ENCODE assay signal across 10 cellular contexts in genomic region chr4:70183168-70183939, GRCh38. TPM values are rescaled to one million over a fixed set of nuclear protein-coding genes. Genes with fewer than 3 reads are reported as not detected.
DNase-seq lines count a peak whose midpoint lies in the region; ATAC-seq and TF ChIP-seq lines count a peak whose summit lies in the region.
"Had no signal": no experiment of that assay in that cellular context is flagged by ENCODE, and none has a peak within 500 bp of the region (broad histone marks: within the 10 kb centered on the region; RNA-seq: fewer than 3 reads in every experiment).

No MANE protein-coding gene starts in this region.

- H3K36me3 ChIP-seq in RWPE2 (ENCODE audit: low read depth): no peaks in the 10 kb centered on the region

- DNase-seq in NCI-H187 treated with DMSO at 0.1 percent for 48 hours (lab: John Stamatoyannopoulos, UW): peak; percentile 1
- DNase-seq in NCI-H187 (lab: John Stamatoyannopoulos, UW): no peak
- DNase-seq in GM20000 (ENCODE audit: low spot score): peak; percentile 30
- no peak for DNase-seq in RWPE2 (ENCODE audit: low spot score)
- peak; percentile 66 for DNase-seq in fibroblast of the aortic adventitia (ENCODE audit: low read depth)
- DNase-seq in stimulated activated CD8-positive, alpha-beta memory T cell treated with anti-CD3 and anti-CD28 coated beads, Interleukin-4, amount 100 ng/mL, for 48 hours: peak; percentile 28
- DNase-seq in natural killer cell: no peak

- H3K9me3 ChIP-seq in RWPE2 (ENCODE audit: severe bottlenecking): no peaks in the 10 kb centered on the region

- H3K27me3 ChIP-seq in RWPE2 (ENCODE audit: insufficient read depth, poor library complexity, severe bottlenecking): no peaks in the 10 kb centered on the region

- H3K27me3 Mint-ChIP-seq in natural killer cell (ENCODE audit: low read depth in 2 of 2): no peaks in the 10 kb centered on the region
- H3K27me3 Mint-ChIP-seq: CD4-positive, alpha-beta memory T cell had no signal

- H3K4me3 ChIP-seq in RWPE2 (ENCODE audit: severe bottlenecking) (no peak overlapping the region), fibroblast of the aortic adventitia (ENCODE audit: low read depth, low read length) (no peak overlapping the region)

- no peak overlapping the region for H3K4me3 Mint-ChIP-seq in natural killer cell
- H3K4me3 Mint-ChIP-seq: CD4-positive, alpha-beta memory T cell; stimulated activated naive CD8-positive, alpha-beta T cell treated with anti-CD3 and anti-CD28 coated beads, Interleukin-15, Interleukin-2, amounts not matched to agents 100 ng/mL and 50 ng/mL, for 24 hours had no signal

- H3K27ac Mint-ChIP-seq in natural killer cell: no peak overlapping the region
- H3K27ac Mint-ChIP-seq: CD4-positive, alpha-beta memory T cell; stimulated activated naive CD8-positive, alpha-beta T cell treated with anti-CD3 and anti-CD28 coated beads, Interleukin-15, Interleukin-2, amounts not matched to agents 100 ng/mL and 50 ng/mL, for 24 hours had no signal

- H3K9me3 Mint-ChIP-seq in natural killer cell: peaks cover 0 to 4% of the 10 kb centered on the region in 2 donors
- H3K9me3 Mint-ChIP-seq: stimulated activated naive CD8-positive, alpha-beta T cell treated with anti-CD3 and anti-CD28 coated beads, Interleukin-15, Interleukin-2, amounts not matched to agents 100 ng/mL and 50 ng/mL, for 24 hours had no signal

- TF ChIP-seq CTCF in GM20000 (IDR thresholded peaks at IDR 0.05; ENCODE audit: extremely low read depth, missing control alignments) (peak; percentile 42), RWPE2 (IDR thresholded peaks at IDR 0.05; ENCODE audit: poor library complexity, severe bottlenecking) (peak; percentile 86), fibroblast of the aortic adventitia (IDR thresholded peaks at IDR 0.05; ENCODE audit: insufficient read depth, low read length) (peak; percentile 70), natural killer cell (IDR thresholded peaks at IDR 0.05) (no peak)

- ATAC-seq in HG03558 (IDR thresholded peaks at IDR 0.05; ENCODE audit: extremely low read depth, unreplicated experiment): peak; percentile 57
- ATAC-seq in RWPE2 (ENCODE audit: low read depth): peak; percentile 61; the same call in 2 of the 3 replicates
- no peak for ATAC-seq in natural killer cell

- no peaks in the 10 kb centered on the region for H3K36me3 Mint-ChIP-seq in natural killer cell
- H3K36me3 Mint-ChIP-seq: CD4-positive, alpha-beta memory T cell had no signal

- no peaks in the 10 kb centered on the region for H3K4me1 ChIP-seq in RWPE2 (ENCODE audit: insufficient read depth, poor library complexity, severe bottlenecking)

- H3K4me1 Mint-ChIP-seq in natural killer cell: no peaks in the 10 kb centered on the region
- H3K4me1 Mint-ChIP-seq: CD4-positive, alpha-beta memory T cell had no signal

- no peak overlapping the region for H3K27ac ChIP-seq in RWPE2 (ENCODE audit: poor library complexity, severe bottlenecking)

- intact Hi-C loops in natural killer cell (cut with micrococcal nuclease): no loop called here

RNA-seq across cellular contexts. Expression of gene ODAM, which starts 12.2 kb away (rescaled TPM):
- total RNA-seq in fibroblast of the aortic adventitia (ENCODE audit: low replicate concordance) (not detected in 2 replicates), natural killer cell (not detected)
- total RNA-seq: CD4-positive, alpha-beta memory T cell had no signal

RNA-seq across cellular contexts. Expression of gene PRR27, which starts 29.3 kb away (rescaled TPM):
- not detected in 2 replicates for total RNA-seq in fibroblast of the aortic adventitia (ENCODE audit: low replicate concordance)
- not detected for total RNA-seq in natural killer cell
- total RNA-seq: CD4-positive, alpha-beta memory T cell had no signal

RNA-seq across cellular contexts. Expression of gene FDCSP, which starts 42.6 kb away (rescaled TPM):
- not detected in 2 replicates for total RNA-seq in fibroblast of the aortic adventitia (ENCODE audit: low replicate concordance)
- total RNA-seq in natural killer cell: not detected
- total RNA-seq: CD4-positive, alpha-beta memory T cell had no signal

RNA-seq across cellular contexts. Expression of gene CSN3, which starts 59.0 kb away (rescaled TPM):
- total RNA-seq in fibroblast of the aortic adventitia (ENCODE audit: low replicate concordance) (not detected in 2 replicates), natural killer cell (not detected)
- total RNA-seq: CD4-positive, alpha-beta memory T cell had no signal

Comparison
In these comparisons a context has a peak if more than half of its experiments do, and no peak if none do; other contexts are left out.
1. DNase-seq: peak in NCI-H187 treated with DMSO at 0.1 percent for 48 hours (single experiment), GM20000 (single experiment), fibroblast of the aortic adventitia (single experiment) and stimulated activated CD8-positive, alpha-beta memory T cell treated with anti-CD3 and anti-CD28 coated beads, Interleukin-4, amount 100 ng/mL, for 48 hours (single experiment); none in NCI-H187 (0 of 2), RWPE2 (single experiment) and natural killer cell (single experiment).
2. ATAC-seq: peak in HG03558 (single experiment) and RWPE2 (single experiment); none in natural killer cell (0 of 3).